Comparison of ENCODE assay signal across 10 cellular contexts in the genomic region with DNA sequence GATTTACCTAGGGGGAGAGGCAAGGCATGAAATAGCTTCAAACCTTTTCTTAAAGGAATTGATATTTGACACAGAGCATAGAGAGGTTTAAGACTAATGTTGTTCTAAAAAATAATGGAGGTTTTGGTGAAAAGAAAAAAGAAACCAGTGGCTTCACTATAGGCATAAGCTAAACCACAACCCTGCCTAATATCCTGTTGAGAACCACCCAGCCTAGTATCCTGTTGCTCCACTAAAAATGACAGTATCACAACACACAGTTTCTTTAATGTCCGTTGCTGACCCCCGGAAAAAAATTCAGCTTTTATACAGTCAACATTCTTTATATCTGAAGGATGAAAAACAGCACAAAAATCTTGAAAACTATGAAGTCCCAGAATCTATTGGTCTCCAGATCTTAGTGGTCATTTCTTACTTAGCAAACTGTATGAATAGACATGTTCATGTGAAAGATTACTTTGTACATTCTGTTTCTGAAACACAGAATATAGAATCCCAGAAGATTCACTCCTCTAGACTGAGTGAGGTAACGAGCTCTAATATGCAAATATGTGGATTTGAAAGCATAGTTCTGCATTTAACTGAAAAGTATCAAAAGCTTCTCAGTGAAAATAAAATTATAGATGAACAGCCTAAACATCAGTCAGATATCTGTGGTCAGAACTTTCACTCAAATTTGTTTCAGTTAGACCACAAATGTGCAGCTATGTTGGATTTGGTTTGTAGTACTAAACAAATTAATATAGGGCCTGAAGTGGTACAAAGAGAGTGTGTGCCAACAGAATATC. TPM values are rescaled to one million over a fixed set of nuclear protein-coding genes. Genes with fewer than 3 reads are reported as not detected.
DNase-seq lines count a peak whose midpoint lies in the region; ATAC-seq and TF ChIP-seq lines count a peak whose summit lies in the region.
"Had no signal": no experiment of that assay in that cellular context is flagged by ENCODE, and none has a peak within 500 bp of the region (broad histone marks: within the 10 kb centered on the region; RNA-seq: fewer than 3 reads in every experiment).

No MANE protein-coding gene starts in this region.

- no peaks in the 10 kb centered on the region for H3K27me3 Mint-ChIP-seq in activated naive CD8-positive, alpha-beta T cell treated with anti-CD3 and anti-CD28 coated beads, Interleukin-2, amount 50 U/mL, for 24 hours

- H3K4me1 Mint-ChIP-seq in activated naive CD8-positive, alpha-beta T cell treated with anti-CD3 and anti-CD28 coated beads, Interleukin-2, amount 50 U/mL, for 24 hours: peaks cover 27% of the 10 kb centered on the region

- no peak for DNase-seq in activated naive CD8-positive, alpha-beta T cell treated with anti-CD3 and anti-CD28 coated beads, Interleukin-2, amount 50 U/mL, for 24 hours
- DNase-seq in stimulated activated CD4-positive, alpha-beta T cell treated with anti-CD3 and anti-CD28 coated beads, Interleukin-4, amount 100 ng/mL, for 24 hours: no peak
- DNase-seq in DMS153 (lab: John Stamatoyannopoulos, UW) (no peak), RPMI8226 (no peak), heart right ventricle (no peak)

- no peaks in the 10 kb centered on the region for H3K9me3 Mint-ChIP-seq in activated naive CD8-positive, alpha-beta T cell treated with anti-CD3 and anti-CD28 coated beads, Interleukin-2, amount 50 U/mL, for 24 hours

- peaks cover 3% of the 10 kb centered on the region for H3K36me3 Mint-ChIP-seq in activated naive CD8-positive, alpha-beta T cell treated with anti-CD3 and anti-CD28 coated beads, Interleukin-2, amount 50 U/mL, for 24 hours (ENCODE audit: low read depth)

- intact Hi-C loops in heart right ventricle (cut with DNase I): no loop called here

- H3K9me3 ChIP-seq in heart right ventricle: no peaks in the 10 kb centered on the region
- H3K9me3 ChIP-seq: tibial nerve had no signal

- WGBS in heart right ventricle, 2 donors: 76 to 84% methylated on average over 3 of the region's 3 CpGs

- peaks cover 0 to 51% (median 17%) of the 10 kb centered on the region in 9 donors for H3K36me3 ChIP-seq in heart right ventricle

- TF ChIP-seq POLR2A in GM18505 (IDR thresholded peaks at IDR 0.05; ENCODE audit: borderline replicate concordance, extremely low read depth, insufficient read depth, insufficient read length): no peak

- TF ChIP-seq CTCF in heart right ventricle (IDR thresholded peaks at IDR 0.05): no peak

- no peaks in the 10 kb centered on the region for H3K27me3 ChIP-seq in heart right ventricle
- H3K27me3 ChIP-seq: tibial nerve had no signal

- H3K27ac ChIP-seq in heart right ventricle: peak overlapping the region in 1 of 10 donors; percentile 41
- H3K27ac ChIP-seq: tibial nerve had no signal

- no peak overlapping the region for H3K4me3 ChIP-seq in heart right ventricle
- H3K4me3 ChIP-seq: tibial nerve had no signal

- ATAC-seq in GM18505 (IDR thresholded peaks at IDR 0.05; ENCODE audit: unreplicated experiment) (peak; percentile 85), GM21360 (IDR thresholded peaks at IDR 0.05; ENCODE audit: unreplicated experiment) (peak; percentile 85), HG03159 (IDR thresholded peaks at IDR 0.05; ENCODE audit: unreplicated experiment) (peak; percentile 86), heart right ventricle (no peak)
- ATAC-seq in activated naive CD8-positive, alpha-beta T cell treated with anti-CD3 and anti-CD28 coated beads, Interleukin-2, amount 50 U/mL, for 24 hours: peak; percentile 63

- peaks cover 0 to 7% (median 0%) of the 10 kb centered on the region in 9 donors for H3K4me1 ChIP-seq in heart right ventricle

- H3K27ac Mint-ChIP-seq in activated naive CD8-positive, alpha-beta T cell treated with anti-CD3 and anti-CD28 coated beads, Interleukin-2, amount 50 U/mL, for 24 hours: peak overlapping the region; percentile 78

- H3K4me3 Mint-ChIP-seq in activated naive CD8-positive, alpha-beta T cell treated with anti-CD3 and anti-CD28 coated beads, Interleukin-2, amount 50 U/mL, for 24 hours: no peak overlapping the region

RNA-seq across cellular contexts. Expression of gene GALC, which starts 40.5 kb away (rescaled TPM):
- total RNA-seq in heart right ventricle: 10 to 100 TPM; 11.2 to 19.4 (median 14.9) TPM
- 1 to 10 TPM; 4.7 to 9.3 TPM for polyA plus RNA-seq in heart right ventricle

RNA-seq across cellular contexts. Expression of gene GPR65, which starts 52.4 kb away (rescaled TPM):
- 1 to 10 TPM in 1 of 10 donors, under 1 TPM in 9; 0.09 to 3.2 (median 0.29) TPM for total RNA-seq in heart right ventricle
- polyA plus RNA-seq in heart right ventricle: under 1 TPM; 0.29 TPM
- total RNA-seq: chondrocyte had no signal

Comparison
In these comparisons a context has a peak if more than half of its experiments do, and no peak if none do; other contexts are left out.
1. ATAC-seq: peak in GM18505 (single experiment), GM21360 (single experiment), HG03159 (single experiment) and activated naive CD8-positive, alpha-beta T cell treated with anti-CD3 and anti-CD28 coated beads, Interleukin-2, amount 50 U/mL, for 24 hours (single experiment); none in heart right ventricle (0 of 8).